11 cellular contexts compared by ENCODE assay signal in the genomic region with DNA sequence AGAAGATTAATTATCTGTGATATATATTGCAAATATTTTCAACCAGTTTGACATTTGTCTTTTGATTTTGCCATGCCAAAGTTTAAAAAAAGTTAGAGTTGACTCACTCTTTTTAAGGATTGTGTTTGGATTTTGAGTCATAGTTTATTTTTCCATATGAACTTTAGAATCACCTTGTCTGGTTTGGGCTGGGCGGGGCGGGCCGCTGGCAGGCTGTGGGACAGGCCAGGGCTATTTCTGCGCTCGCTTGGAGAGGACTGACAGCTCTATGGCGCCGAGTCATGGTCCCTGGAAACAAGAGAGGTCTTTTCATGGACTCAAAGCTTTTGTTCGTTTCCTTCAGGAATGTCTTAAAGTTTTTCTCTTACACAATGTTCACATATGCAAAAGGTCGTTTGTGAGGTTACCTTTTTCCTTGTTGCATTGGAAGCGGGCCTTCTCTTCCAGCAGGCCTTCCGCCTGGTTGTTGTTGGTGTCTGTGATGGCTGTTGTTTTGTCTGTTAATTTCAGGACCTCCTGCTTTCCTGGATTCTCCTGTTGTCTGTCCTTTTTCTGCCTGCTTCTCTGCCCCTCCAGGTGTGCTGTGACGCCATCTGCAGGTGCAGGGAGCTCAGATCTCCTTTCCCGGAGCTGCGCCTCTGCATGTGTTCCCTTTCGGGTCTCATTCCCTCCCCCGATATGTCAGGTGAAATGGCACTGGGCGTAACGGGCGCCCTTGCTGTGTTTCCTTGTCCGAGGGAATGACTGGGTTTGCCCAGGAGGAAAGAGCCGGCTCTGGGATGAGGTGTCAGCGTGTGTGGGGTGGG. TPM values are rescaled to one million over a fixed set of nuclear protein-coding genes. Genes with fewer than 3 reads are reported as not detected.
DNase-seq lines count a peak whose midpoint lies in the region; ATAC-seq and TF ChIP-seq lines count a peak whose summit lies in the region.
"Had no signal": no experiment of that assay in that cellular context is flagged by ENCODE, and none has a peak within 500 bp of the region (broad histone marks: within the 10 kb centered on the region; RNA-seq: fewer than 3 reads in every experiment).

No MANE protein-coding gene starts in this region.

- no peak for DNase-seq in stimulated activated naive CD8-positive, alpha-beta T cell treated with anti-CD3 and anti-CD28 coated beads, Interleukin-15, amount 100 ng/mL, for 72 hours
- DNase-seq in endodermal cell = peak; percentile 83
- no peak for DNase-seq in memory B cell (ENCODE audit: low spot score in 2 of 2)
- DNase-seq in CD8-positive, alpha-beta T cell = no peak
- DNase-seq in stimulated activated naive CD8-positive, alpha-beta T cell treated with anti-CD3 and anti-CD28 coated beads, Interleukin-15, Interleukin-2, amounts not matched to agents 100 U/mL and 50 U/mL, for 24 hours = no peak
- no peak for DNase-seq in NCI-H2081 (lab: John Stamatoyannopoulos, UW)
- DNase-seq in NCI-H1694 (lab: John Stamatoyannopoulos, UW) = no peak
- DNase-seq: activated CD4-positive, alpha-beta T cell treated with anti-CD3 and anti-CD28 coated beads for 48 hours; CD4-positive, alpha-beta memory T cell; NCI-H1092 treated with DMSO at 0.1 percent for 48 hours had no signal

- H3K9me3 ChIP-seq in endodermal cell (ENCODE audit: control insufficient read depth, low read length) = no peaks in the 10 kb centered on the region
- no peaks in the 10 kb centered on the region for H3K9me3 ChIP-seq in CD8-positive, alpha-beta T cell (ENCODE audit: low read length)

- POLR2A ChIA-PET in CD8-positive, alpha-beta T cell (lab: Charles Lee) = no interaction called here

- no peaks in the 10 kb centered on the region for H3K27me3 ChIP-seq in endodermal cell (ENCODE audit: control insufficient read depth, insufficient read depth, low read length, poor library complexity, severe bottlenecking)
- no peaks in the 10 kb centered on the region for H3K27me3 ChIP-seq in CD8-positive, alpha-beta T cell (ENCODE audit: insufficient read depth, low read length)

- no peaks in the 10 kb centered on the region for H3K27me3 Mint-ChIP-seq in stimulated activated naive CD8-positive, alpha-beta T cell treated with anti-CD3 and anti-CD28 coated beads, Interleukin-15, Interleukin-2, amounts not matched to agents 100 ng/mL and 50 ng/mL, for 24 hours
- no peaks in the 10 kb centered on the region for H3K27me3 Mint-ChIP-seq in stimulated activated naive CD8-positive, alpha-beta T cell treated with anti-CD3 and anti-CD28 coated beads, Interleukin-15, amount 100 ng/mL, for 72 hours
- H3K27me3 Mint-ChIP-seq in endodermal cell (ENCODE audit: insufficient read depth) = no peaks in the 10 kb centered on the region
- H3K27me3 Mint-ChIP-seq in memory B cell = no peaks in the 10 kb centered on the region
- H3K27me3 Mint-ChIP-seq in CD8-positive, alpha-beta T cell (ENCODE audit: low read depth) = no peaks in the 10 kb centered on the region
- H3K27me3 Mint-ChIP-seq: CD4-positive, alpha-beta memory T cell had no signal

- WGBS in endodermal cell (ENCODE audit: insufficient coverage in 1 of 2, insufficient read length in 1 of 2), 2 experiments = 82 to 86% methylated on average over 15 to 22 of the region's 22 CpGs

- no peak for ATAC-seq in stimulated activated naive CD8-positive, alpha-beta T cell treated with anti-CD3 and anti-CD28 coated beads, Interleukin-15, amount 100 ng/mL, for 72 hours
- ATAC-seq in memory B cell (ENCODE audit: low read depth) = no peak
- ATAC-seq in CD8-positive, alpha-beta T cell = no peak
- ATAC-seq in stimulated activated naive CD8-positive, alpha-beta T cell treated with anti-CD3 and anti-CD28 coated beads, Interleukin-15, Interleukin-2, amounts not matched to agents 100 U/mL and 50 U/mL, for 24 hours = no peak

- no peaks in the 10 kb centered on the region for H3K36me3 ChIP-seq in endodermal cell (ENCODE audit: control insufficient read depth, insufficient read depth, low read length)
- no peaks in the 10 kb centered on the region for H3K36me3 ChIP-seq in CD8-positive, alpha-beta T cell (ENCODE audit: insufficient read depth, low read length)

- H3K4me1 Mint-ChIP-seq in stimulated activated naive CD8-positive, alpha-beta T cell treated with anti-CD3 and anti-CD28 coated beads, Interleukin-15, Interleukin-2, amounts not matched to agents 100 ng/mL and 50 ng/mL, for 24 hours (ENCODE audit: low read depth) = peaks cover 84% of the 10 kb centered on the region
- H3K4me1 Mint-ChIP-seq in stimulated activated naive CD8-positive, alpha-beta T cell treated with anti-CD3 and anti-CD28 coated beads, Interleukin-15, amount 100 ng/mL, for 72 hours = peaks cover 93% of the 10 kb centered on the region
- H3K4me1 Mint-ChIP-seq in endodermal cell = peaks cover 10% of the 10 kb centered on the region
- peaks cover 60% of the 10 kb centered on the region for H3K4me1 Mint-ChIP-seq in memory B cell
- H3K4me1 Mint-ChIP-seq in CD8-positive, alpha-beta T cell (ENCODE audit: low read depth) = peaks cover 80% of the 10 kb centered on the region

- peak overlapping the region; percentile 82 for H3K27ac Mint-ChIP-seq in stimulated activated naive CD8-positive, alpha-beta T cell treated with anti-CD3 and anti-CD28 coated beads, Interleukin-15, Interleukin-2, amounts not matched to agents 100 ng/mL and 50 ng/mL, for 24 hours
- H3K27ac Mint-ChIP-seq in stimulated activated naive CD8-positive, alpha-beta T cell treated with anti-CD3 and anti-CD28 coated beads, Interleukin-15, amount 100 ng/mL, for 72 hours = peak overlapping the region in 1 of 2 donors; percentile 69
- H3K27ac Mint-ChIP-seq in endodermal cell (peak overlapping the region; percentile 37), memory B cell (peak overlapping the region; percentile 98)
- no peak overlapping the region for H3K27ac Mint-ChIP-seq in CD8-positive, alpha-beta T cell

- H3K9ac ChIP-seq in endodermal cell (ENCODE audit: extremely low read depth, low read length, poor library complexity, severe bottlenecking) = no peak overlapping the region

- no peak overlapping the region for H3K4me3 Mint-ChIP-seq in stimulated activated naive CD8-positive, alpha-beta T cell treated with anti-CD3 and anti-CD28 coated beads, Interleukin-15, Interleukin-2, amounts not matched to agents 100 ng/mL and 50 ng/mL, for 24 hours
- no peak overlapping the region for H3K4me3 Mint-ChIP-seq in stimulated activated naive CD8-positive, alpha-beta T cell treated with anti-CD3 and anti-CD28 coated beads, Interleukin-15, amount 100 ng/mL, for 72 hours
- H3K4me3 Mint-ChIP-seq in endodermal cell (no peak overlapping the region), memory B cell (no peak overlapping the region)
- H3K4me3 Mint-ChIP-seq in CD8-positive, alpha-beta T cell = no peak overlapping the region

- peaks cover 3% of the 10 kb centered on the region for H3K36me3 Mint-ChIP-seq in stimulated activated naive CD8-positive, alpha-beta T cell treated with anti-CD3 and anti-CD28 coated beads, Interleukin-15, Interleukin-2, amounts not matched to agents 100 ng/mL and 50 ng/mL, for 24 hours (ENCODE audit: low read depth)
- H3K36me3 Mint-ChIP-seq in endodermal cell (ENCODE audit: low read depth) (peaks cover 3% of the 10 kb centered on the region), memory B cell (peaks cover 7% of the 10 kb centered on the region)
- no peaks in the 10 kb centered on the region for H3K36me3 Mint-ChIP-seq in CD8-positive, alpha-beta T cell

- TF ChIP-seq CTCF in endodermal cell (conservative IDR thresholded peaks at IDR 0.05) = peak; percentile 65
- TF ChIP-seq CTCF in CD8-positive, alpha-beta T cell (IDR thresholded peaks at IDR 0.05) = no peak

- H3K27ac ChIP-seq in endodermal cell (ENCODE audit: low read depth, low read length) = peak overlapping the region; percentile 29
- no peak overlapping the region for H3K27ac ChIP-seq in CD8-positive, alpha-beta T cell (ENCODE audit: low read depth, low read length)

- no peak overlapping the region for H3K4me3 ChIP-seq in endodermal cell (ENCODE audit: low read length)
- no peak overlapping the region for H3K4me3 ChIP-seq in CD8-positive, alpha-beta T cell (ENCODE audit: low read depth, low read length)

- no peaks in the 10 kb centered on the region for H3K9me3 Mint-ChIP-seq in stimulated activated naive CD8-positive, alpha-beta T cell treated with anti-CD3 and anti-CD28 coated beads, Interleukin-15, Interleukin-2, amounts not matched to agents 100 ng/mL and 50 ng/mL, for 24 hours
- H3K9me3 Mint-ChIP-seq in stimulated activated naive CD8-positive, alpha-beta T cell treated with anti-CD3 and anti-CD28 coated beads, Interleukin-15, amount 100 ng/mL, for 72 hours = no peaks in the 10 kb centered on the region
- H3K9me3 Mint-ChIP-seq in endodermal cell (no peaks in the 10 kb centered on the region), memory B cell (peaks cover 1% of the 10 kb centered on the region)
- no peaks in the 10 kb centered on the region for H3K9me3 Mint-ChIP-seq in CD8-positive, alpha-beta T cell

- CTCF ChIA-PET in CD8-positive, alpha-beta T cell (lab: Charles Lee) = interaction anchor here (1.0 kb wide), 1 partner anchor 9 kb away, joined by 3 read pairs; no protein-coding TSS in a partner anchor

- intact Hi-C loops in CD8-positive, alpha-beta T cell (cut with DNase I, micrococcal nuclease) = no loop called here

- H3K4me1 ChIP-seq in endodermal cell (ENCODE audit: control insufficient read depth, insufficient read depth, low read length) = no peaks in the 10 kb centered on the region
- peaks cover 38% of the 10 kb centered on the region for H3K4me1 ChIP-seq in CD8-positive, alpha-beta T cell (ENCODE audit: insufficient read depth, low read length)

RNA-seq across cellular contexts. Expression of a gene that starts 53.8 kb away (rescaled TPM):
- 10 to 100 TPM; 20.7 to 26.7 TPM for total RNA-seq in endodermal cell
- polyA plus RNA-seq in endodermal cell (2013, experiment 1 of 2) = 21.7 TPM
- polyA plus RNA-seq in endodermal cell (2013, experiment 2 of 2) = 20.9 TPM
- 10 to 100 TPM; 16.9 to 19.4 TPM for total RNA-seq in CD8-positive, alpha-beta T cell
